14 cellular contexts compared by ENCODE assay signal in genomic region chr12:108642899-108643654, GRCh38. TPM values are rescaled to one million over a fixed set of nuclear protein-coding genes. Genes with fewer than 3 reads are reported as not detected.
DNase-seq lines count a peak whose midpoint lies in the region; ATAC-seq and TF ChIP-seq lines count a peak whose summit lies in the region.
"Had no signal": no experiment of that assay in that cellular context is flagged by ENCODE, and none has a peak within 500 bp of the region (broad histone marks: within the 10 kb centered on the region; RNA-seq: fewer than 3 reads in every experiment).

No MANE protein-coding gene starts in this region.

- DNase-seq in choroid plexus epithelial cell (ENCODE audit: low read depth) (peak; percentile 36), naive B cell (no peak)
- no peak for DNase-seq in T-helper 2 cell treated with Interferon-gamma antibody and Interleukin-4, amounts not matched to agents 5 μg/mL and 100 μg/mL, for 36 hours (ENCODE audit: low spot score)
- DNase-seq: activated CD4-positive, CD25-positive, alpha-beta regulatory T cell treated with anti-CD3 and anti-CD28 coated beads, Interleukin-2, amount 50 U/mL, for 72 hours; amniotic stem cell; NCI-H2081 had no signal

- H3K27me3 ChIP-seq in BLaER1 = no peaks in the 10 kb centered on the region

- H3K9me3 Mint-ChIP-seq in IgD-negative memory B cell (no peaks in the 10 kb centered on the region), naive B cell (peaks cover 0 to 2% (median 0%) of the 10 kb centered on the region in 7 donors)
- no peaks in the 10 kb centered on the region for H3K9me3 Mint-ChIP-seq in T-helper 2 cell treated with Interferon-gamma antibody and Interleukin-4, amounts not matched to agents 5 μg/mL and 100 μg/mL, for 36 hours
- H3K9me3 Mint-ChIP-seq: activated T-helper 2 cell treated with anti-CD3 and anti-CD28 coated beads, Interferon-gamma antibody, Interleukin-2, Interleukin-4, amounts not matched to agents 10 μg/mL and 5 μg/mL and 100 μg/mL, durations not matched to agents 14 hours and 24 hours and 36 hours; T-helper 1 cell treated with Interleukin-12 subunit alpha and Interleukin-12 subunit beta and Interleukin-4 antibody, amounts not matched to agents 30 μg/mL and 1 μg/mL, for 36 hours had no signal

- no peaks in the 10 kb centered on the region for H3K9me3 ChIP-seq in BLaER1

- peaks cover 35 to 66% (median 40%) of the 10 kb centered on the region in 3 donors for H3K4me1 Mint-ChIP-seq in IgD-negative memory B cell
- peaks cover 66 to 90% (median 81%) of the 10 kb centered on the region in 3 donors for H3K4me1 Mint-ChIP-seq in naive B cell
- peaks cover 38% of the 10 kb centered on the region for H3K4me1 Mint-ChIP-seq in T-helper 2 cell treated with Interferon-gamma antibody and Interleukin-4, amounts not matched to agents 5 μg/mL and 100 μg/mL, for 36 hours (ENCODE audit: low read depth)

- H3K4me2 ChIP-seq in BLaER1 = peak overlapping the region; percentile 98

- ATAC-seq in naive B cell (ENCODE audit: low read depth in 2 of 2) (no peak), GM18873 (IDR thresholded peaks at IDR 0.05; ENCODE audit: low FRiP score, unreplicated experiment) (no peak), GM21360 (IDR thresholded peaks at IDR 0.05; ENCODE audit: unreplicated experiment) (no peak), GM21447 (IDR thresholded peaks at IDR 0.05; ENCODE audit: unreplicated experiment) (no peak)

- H3K36me3 Mint-ChIP-seq in IgD-negative memory B cell (peaks cover 13% of the 10 kb centered on the region), naive B cell (peaks cover 5 to 20% of the 10 kb centered on the region in 2 donors)
- peaks cover 12% of the 10 kb centered on the region for H3K36me3 Mint-ChIP-seq in T-helper 2 cell treated with Interferon-gamma antibody and Interleukin-4, amounts not matched to agents 5 μg/mL and 100 μg/mL, for 36 hours (ENCODE audit: low read depth)

- H3K4me3 ChIP-seq in BLaER1 (no peak overlapping the region), choroid plexus epithelial cell (ENCODE audit: low read depth, low read length) (no peak overlapping the region)

- H3K27ac Mint-ChIP-seq in IgD-negative memory B cell (peak overlapping the region in 2 of 3 donors; percentile 87 to 93), naive B cell (peak overlapping the region; percentile 96 to 99 (median 96))
- H3K27ac Mint-ChIP-seq in T-helper 2 cell treated with Interferon-gamma antibody and Interleukin-4, amounts not matched to agents 5 μg/mL and 100 μg/mL, for 36 hours = no peak overlapping the region
- H3K27ac Mint-ChIP-seq: activated T-helper 2 cell treated with anti-CD3 and anti-CD28 coated beads, Interferon-gamma antibody, Interleukin-2, Interleukin-4, amounts not matched to agents 10 μg/mL and 5 μg/mL and 100 μg/mL, durations not matched to agents 14 hours and 24 hours and 36 hours; T-helper 1 cell treated with Interleukin-12 subunit alpha and Interleukin-12 subunit beta and Interleukin-4 antibody, amounts not matched to agents 30 μg/mL and 1 μg/mL, for 36 hours had no signal

- no peak for TF ChIP-seq CTCF in choroid plexus epithelial cell (conservative IDR thresholded peaks at IDR 0.05; ENCODE audit: low read depth, low read length)

- peak overlapping the region; percentile 39 for H3K27ac ChIP-seq in BLaER1
- H3K27ac ChIP-seq: epithelial cell of prostate had no signal

- H3K27me3 Mint-ChIP-seq in IgD-negative memory B cell (no peaks in the 10 kb centered on the region), naive B cell (no peaks in the 10 kb centered on the region)
- no peaks in the 10 kb centered on the region for H3K27me3 Mint-ChIP-seq in T-helper 2 cell treated with Interferon-gamma antibody and Interleukin-4, amounts not matched to agents 5 μg/mL and 100 μg/mL, for 36 hours (ENCODE audit: low read depth)

- H3K4me3 Mint-ChIP-seq in IgD-negative memory B cell (peak overlapping the region in 3 of 4 donors; percentile 28 to 78 (median 73)), naive B cell (peak overlapping the region in 5 of 8 donors; percentile 64 to 88 (median 67))
- no peak overlapping the region for H3K4me3 Mint-ChIP-seq in T-helper 2 cell treated with Interferon-gamma antibody and Interleukin-4, amounts not matched to agents 5 μg/mL and 100 μg/mL, for 36 hours
- H3K4me3 Mint-ChIP-seq: T-helper 1 cell treated with Interleukin-12 subunit alpha and Interleukin-12 subunit beta and Interleukin-4 antibody, amounts not matched to agents 30 μg/mL and 1 μg/mL, for 36 hours had no signal

- H3K9ac ChIP-seq in BLaER1 = no peak overlapping the region

- H3K36me3 ChIP-seq in BLaER1 = peaks cover 16% of the 10 kb centered on the region

- peaks cover 100% of the 10 kb centered on the region for H3K4me1 ChIP-seq in BLaER1

- no peaks in the 10 kb centered on the region for H4K20me1 ChIP-seq in BLaER1

RNA-seq across cellular contexts. Expression of gene SELPLG, which starts 9.4 kb away (rescaled TPM):
- polyA plus RNA-seq in IgD-negative memory B cell (37.0 TPM), naive B cell (ENCODE audit: low read depth in 6 of 6) (10 to 100 TPM; 28.4 to 56.4 (median 36.0) TPM)

RNA-seq across cellular contexts. Expression of gene TMEM119, which starts 45.2 kb away (rescaled TPM):
- polyA plus RNA-seq in IgD-negative memory B cell (0.33 TPM), naive B cell (ENCODE audit: low read depth in 6 of 6) (not detected)
